20 cellular contexts compared by ENCODE assay signal in genomic region chr9:123746765-123747164, GRCh38.
DNase-seq lines count a peak whose midpoint lies in the region; ATAC-seq, FAIRE-seq and TF ChIP-seq lines count a peak whose summit lies in the region.
"Had no signal": no experiment of that assay in that cellular context is flagged by ENCODE, and none has a peak within 500 bp of the region (broad histone marks: within the 10 kb centered on the region; RNA-seq: fewer than 3 reads in every experiment).

No MANE protein-coding gene starts in this region.

- H3K14ac ChIP-seq in IMR-90 (replicated peaks; ENCODE audit: low read depth, low read length): no peak overlapping the region

- H4K5ac ChIP-seq in IMR-90 (ENCODE audit: low read depth, low read length): no peak overlapping the region

- dilution Hi-C loops in IMR-90 (cut with HindIII; ENCODE audit: low sequenced_read_pairs, unreplicated experiment): no loop called here

- H4K20me1 ChIP-seq in IMR-90 (ENCODE audit: insufficient read depth, low read length) (peaks cover 3% of the 10 kb centered on the region; the same call in 1 of the 2 replicates), K562 (replicated peaks; ENCODE audit: control insufficient read depth, insufficient read depth, low read length) (no peaks in the 10 kb centered on the region)

- peaks cover 0 to 5% of the 10 kb centered on the region in 2 experiments; a peak in 3 of 4 replicates for H3K79me1 ChIP-seq in IMR-90 (ENCODE audit: low read depth in 1 of 2, low read length in 2 of 2)

- BruUV-seq in IMR-90 (replicated peaks; lab: Mats Ljungman, UMichigan): no TSS peak
- no TSS peak for BruUV-seq in K562 (replicated peaks; lab: Mats Ljungman, UMichigan)

- H3K27ac ChIP-seq in A549 (no peak overlapping the region), IMR-90 (ENCODE audit: insufficient read depth, low read length) (no peak overlapping the region), K562 (ENCODE audit: extremely low read depth, low read depth, low read length) (no peak overlapping the region)
- H3K27ac ChIP-seq: BLaER1 treated with 17β-estradiol and CSF1 and Interleukin-3, amounts not matched to agents 10 nM and 100 nM; C4-2B had no signal

- no peak overlapping the region for H2AK5ac ChIP-seq in IMR-90 (ENCODE audit: low read depth, low read length)

- H3K9me3 ChIP-seq in A549 (no peaks in the 10 kb centered on the region), IMR-90 (ENCODE audit: control insufficient read depth, insufficient read depth, low read length) (no peaks in the 10 kb centered on the region), K562 (replicated peaks; ENCODE audit: control insufficient read depth, insufficient read depth, low read depth, low read length) (no peaks in the 10 kb centered on the region)
- H3K9me3 ChIP-seq: Caco-2 had no signal

- no peak overlapping the region for H3K4me2 ChIP-seq in A549
- H3K4me2 ChIP-seq in IMR-90 (ENCODE audit: low read depth, low read length): no peak overlapping the region
- no peak overlapping the region for H3K4me2 ChIP-seq in K562 (ENCODE audit: insufficient read depth, low read length)
- H3K4me2 ChIP-seq: BLaER1 treated with 17β-estradiol and CSF1 and Interleukin-3, amounts not matched to agents 10 nM and 100 nM had no signal

- CTCF ChIA-PET in A549 (lab: Yijun Ruan, JAX): interaction anchor here (0.5 kb wide), 1 partner anchor 449 kb away, joined by 3 read pairs; no protein-coding TSS in a partner anchor
- CTCF ChIA-PET in IMR-90 (lab: Yijun Ruan, JAX): no interaction called here
- CTCF ChIA-PET in K562 (lab: Yijun Ruan, JAX; ENCODE audit: low intra/inter-chr PET ratio): no interaction called here

- no peak for FAIRE-seq in A549 (lab: Jason Lieb, UNC)
- FAIRE-seq in K562 (lab: Jason Lieb, UNC): no peak
- FAIRE-seq: A204.1, D721Med, G401.6, GM12891 had no signal

- DNase-seq in A549 (ENCODE audit: low read depth in 1 of 2, low spot score in 1 of 2) (no peak), IMR-90 (no peak), K562 (ENCODE audit: extremely low read depth in 1 of 4, low spot score in 3 of 4) (no peak), OCI-M1 (lab: John Stamatoyannopoulos, UW) (no peak)
- DNase-seq: 8988T; AML-193; Caco-2; Calu3; CD4-positive, alpha-beta T cell; CD8-positive, alpha-beta T cell; DMS79 treated with DMSO at 0.1 percent for 48 hours; GF-D8 had no signal

- no peak for ATAC-seq in A549
- no peak for ATAC-seq in IMR-90 (ENCODE audit: low read depth)
- ATAC-seq in K562: no peak
- ATAC-seq in HG02852 (IDR thresholded peaks at IDR 0.05; ENCODE audit: unreplicated experiment): no peak
- no peak for ATAC-seq in HG02884 (IDR thresholded peaks at IDR 0.05; ENCODE audit: unreplicated experiment)
- ATAC-seq: CD8-positive, alpha-beta T cell had no signal

- H3K18ac ChIP-seq in IMR-90 (ENCODE audit: low read depth, low read length): no peak overlapping the region

- H3K36me3 ChIP-seq in IMR-90 (ENCODE audit: control insufficient read depth, insufficient read depth, low read length): no peaks in the 10 kb centered on the region
- no peaks in the 10 kb centered on the region; the same call in 2 of the 3 replicates for H3K36me3 ChIP-seq in K562 (ENCODE audit: control insufficient read depth, insufficient read depth, low read length)

- no peak overlapping the region for H4K8ac ChIP-seq in IMR-90 (ENCODE audit: low read depth in 2 of 2, low read length in 2 of 2)

- H3K79me2 ChIP-seq in K562 (ENCODE audit: control insufficient read depth, insufficient read depth, low read length): no peaks in the 10 kb centered on the region

- H2AFZ ChIP-seq in IMR-90 (replicated peaks; ENCODE audit: low read length, poor library complexity): no peak overlapping the region
- H2AFZ ChIP-seq in K562 (ENCODE audit: low read depth, low read length): no peak overlapping the region

- H3K9ac ChIP-seq in IMR-90 (ENCODE audit: low read depth, low read length) (no peak overlapping the region), K562 (ENCODE audit: insufficient read depth in 1 of 2, low read depth in 2 of 2, low read length in 2 of 2) (no peak overlapping the region)
- H3K9ac ChIP-seq: BLaER1 treated with 17β-estradiol and CSF1 and Interleukin-3, amounts not matched to agents 10 nM and 100 nM had no signal

- H2AK9ac ChIP-seq in IMR-90 (replicated peaks; ENCODE audit: low read depth, low read length, poor library complexity): no peak overlapping the region

- H2BK120ac ChIP-seq in IMR-90 (ENCODE audit: low read depth, low read length): no peak overlapping the region

- no peak overlapping the region for H3K4ac ChIP-seq in IMR-90 (ENCODE audit: low read depth, low read length)

- H2BK5ac ChIP-seq in IMR-90 (ENCODE audit: low read depth, low read length, poor library complexity, severe bottlenecking): no peak overlapping the region

- H3K4me1 ChIP-seq in A549: no peaks in the 10 kb centered on the region
- peaks cover 5% of the 10 kb centered on the region; the same call in 1 of the 2 replicates for H3K4me1 ChIP-seq in IMR-90 (ENCODE audit: control insufficient read depth, insufficient read depth, low read length)
- H3K4me1 ChIP-seq in K562 (replicated peaks in 1 of 2; ENCODE audit: control insufficient read depth in 2 of 2, insufficient read depth in 2 of 2, low read length in 2 of 2): no peaks in the 10 kb centered on the region; a peak in 3 of 5 replicates
- H3K4me1 ChIP-seq: Caco-2 had no signal

- no peak for TF ChIP-seq CTCF in A549 (IDR thresholded peaks at IDR 0.05)
- no peak for TF ChIP-seq CTCF in IMR-90 (conservative IDR thresholded peaks at IDR 0.05; ENCODE audit: low read depth, low read length)
- TF ChIP-seq CTCF in K562 (IDR thresholded peaks at IDR 0.05 in 2 of 3, conservative IDR thresholded peaks at IDR 0.05 in 1 of 3; ENCODE audit: insufficient read depth in 2 of 3, low read depth in 1 of 3, low read length in 3 of 3): no peak

- intact Hi-C loops in IMR-90 (cut with micrococcal nuclease): no loop called here
- intact Hi-C loops in K562 (cut with micrococcal nuclease): no loop called here

- no peak overlapping the region for H2BK20ac ChIP-seq in IMR-90 (ENCODE audit: low read depth, low read length)

- H3K27me3 ChIP-seq in IMR-90 (ENCODE audit: control insufficient read depth, insufficient read depth, low read length) (no peaks in the 10 kb centered on the region), K562 (ENCODE audit: control insufficient read depth in 2 of 2, insufficient read depth in 2 of 2, low read length in 2 of 2) (no peaks in the 10 kb centered on the region)
- H3K27me3 ChIP-seq: BLaER1 treated with 17β-estradiol and CSF1 and Interleukin-3, amounts not matched to agents 10 nM and 100 nM had no signal

- TF ChIP-seq RAD21 in A549 (conservative IDR thresholded peaks at IDR 0.05 in 1 of 2, IDR thresholded peaks at IDR 0.05 in 1 of 2): no peak
- TF ChIP-seq RAD21 in IMR-90 (IDR thresholded peaks at IDR 0.05; ENCODE audit: low read length): no peak
- TF ChIP-seq RAD21 in K562 (CRISPR knock-in tag; conservative IDR thresholded peaks at IDR 0.05 in 1 of 2, IDR thresholded peaks at IDR 0.05 in 1 of 2): no peak

- no peak overlapping the region for H3K4me3 ChIP-seq in A549
- H3K4me3 ChIP-seq in IMR-90 (ENCODE audit: insufficient read depth, low read depth, low read length): no peak overlapping the region
- no peak overlapping the region for H3K4me3 ChIP-seq in K562
- H3K4me3 ChIP-seq: BLaER1 treated with 17β-estradiol and CSF1 and Interleukin-3, amounts not matched to agents 10 nM and 100 nM had no signal

- no peak overlapping the region for H4K91ac ChIP-seq in IMR-90 (ENCODE audit: insufficient read depth, low read depth, low read length)

- H3K9me1 ChIP-seq in IMR-90 (ENCODE audit: insufficient read depth, low read length): peaks cover 3% of the 10 kb centered on the region
- H3K9me1 ChIP-seq in K562 (ENCODE audit: control insufficient read depth, insufficient read depth, low read length): no peaks in the 10 kb centered on the region

- TF ChIP-seq POLR2A in A549 (IDR thresholded peaks at IDR 0.05; ENCODE audit: low read length): no peak
- no peak for TF ChIP-seq POLR2A in IMR-90 (IDR thresholded peaks at IDR 0.05; ENCODE audit: low read depth, low read length)
- no peak for TF ChIP-seq POLR2A in K562 (conservative IDR thresholded peaks at IDR 0.05)

- in situ Hi-C loops in IMR-90 (cut with MboI; ENCODE audit: low sequenced_read_pairs) (no loop called here), K562 (cut with MboI) (no loop called here)

- POLR2A ChIA-PET in A549 (lab: Yijun Ruan, JAX) (no interaction called here), IMR-90 (lab: Charles Lee; ENCODE audit: unreplicated experiment) (no interaction called here), K562 (lab: Yijun Ruan, JAX) (no interaction called here)

- no peak overlapping the region for H2BK15ac ChIP-seq in IMR-90 (ENCODE audit: low read depth, low read length)

- WGBS in A549 (ENCODE audit: missing lambda C conversion rate): 95% methylated on average over 1 of the region's 1 CpG
- WGBS in IMR-90 (ENCODE audit: extremely low coverage in 2 of 2, insufficient read length in 1 of 2), 2 experiments: no CpG with 5 or more reads among the region's 1 CpG
- 60% methylated on average over 1 of the region's 1 CpG for WGBS in K562 (ENCODE audit: insufficient coverage, low coverage, missing lambda C conversion rate)

- H3K56ac ChIP-seq in IMR-90 (ENCODE audit: extremely low read depth, insufficient read depth, low read length): no peak overlapping the region

- TF ChIP-seq EP300 in A549 (IDR thresholded peaks at IDR 0.05) (no peak), K562 (IDR thresholded peaks at IDR 0.05; ENCODE audit: low read length) (no peak)

- no peak overlapping the region for H3K23ac ChIP-seq in IMR-90 (ENCODE audit: low read depth, low read length)

TF ChIP-seq in A549, 52 proteins besides CTCF, POLR2A, EP300 and RAD21:
- TF ChIP-seq EHF (CRISPR knock-in tag; IDR thresholded peaks at IDR 0.05) (no peak), MAFK (IDR thresholded peaks at IDR 0.05; ENCODE audit: partially characterized antibody) (peak; percentile 70)

TF ChIP-seq in IMR-90, 13 proteins besides CTCF, POLR2A, EP300 and RAD21:
- TF ChIP-seq MAFK (IDR thresholded peaks at IDR 0.05; ENCODE audit: low read depth, low read length) (peak; percentile 74), CEBPB (IDR thresholded peaks at IDR 0.05; ENCODE audit: low read depth, low read length) (no peak)

TF ChIP-seq in K562, 482 proteins besides CTCF, POLR2A, EP300 and RAD21 (continues in another document):
- TF ChIP-seq C11orf30 (IDR thresholded peaks at IDR 0.05; ENCODE audit: low read depth): peak; percentile 65; the same call in 1 of the 2 replicates
- TF ChIP-seq ZNF232 (CRISPR knock-in tag; IDR thresholded peaks at IDR 0.05): no peak
- TF ChIP-seq NFIC (IDR thresholded peaks at IDR 0.05): no peak

Comparison
In these comparisons a context has a peak if more than half of its experiments do, and no peak if none do; other contexts are left out.
1. Of the 35 proteins assayed by ChIP-seq in both K562 and A549: peak only in K562: none; only in A549: none; in both: MAFK; in neither: 34.